Comparison of ENCODE assay signal across 1 cellular context in genomic region chr20:62406635-62407176, GRCh38.
TF ChIP-seq lines count a peak whose summit lies in the region.

No MANE protein-coding gene starts in this region.

TF ChIP-seq in SK-N-SH treated with all-trans-retinoic acid at 6 μM for 48 hours, 23 proteins besides CTCF, POLR2A, EP300 and RAD21 (continued from another document):
- TF ChIP-seq CSRNP3 (CRISPR knock-in tag; IDR thresholded peaks at IDR 0.05) (no peak), ZFP3 (CRISPR knock-in tag; IDR thresholded peaks at IDR 0.05) (no peak)
